ENCODE assay signal across 27 cellular contexts in the genomic region with DNA sequence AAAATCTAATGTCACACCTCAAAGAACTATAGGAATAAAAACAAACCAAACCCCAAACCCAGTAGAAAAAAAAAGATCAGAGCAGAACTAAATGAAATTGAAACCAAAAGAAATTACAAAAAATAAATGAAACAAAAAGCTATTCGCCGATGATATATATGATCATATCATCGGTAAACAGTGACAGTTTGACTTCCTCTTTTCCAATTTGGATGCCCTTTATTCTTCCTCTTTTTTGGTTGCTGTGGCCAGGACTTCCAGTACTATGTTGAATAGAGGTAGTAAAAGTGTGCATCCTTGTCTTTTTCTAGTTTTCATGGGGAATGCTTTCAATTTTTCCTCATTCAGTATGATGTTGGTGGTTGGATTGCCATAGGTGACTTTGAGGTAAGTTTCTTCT.
"Had no signal": no experiment of that assay in that cellular context is flagged by ENCODE, and none has a peak within 500 bp of the region (broad histone marks: within the 10 kb centered on the region; RNA-seq: fewer than 3 reads in every experiment).

No MANE protein-coding gene starts in this region.

- H3K27me3 ChIP-seq: adrenal gland, ascending aorta, brain microvascular endothelial cell, neural progenitor cell, upper lobe of left lung had no signal

- H3K27ac ChIP-seq: adrenal gland, ascending aorta, brain microvascular endothelial cell, left ventricle myocardium inferior, neural progenitor cell, prostate gland, thoracic aorta, upper lobe of left lung had no signal

- H3K27ac Mint-ChIP-seq: activated B cell treated with CpG ODN at 0.5 μM for 24 hours; activated CD4-positive, alpha-beta T cell treated with anti-CD3 and anti-CD28 coated beads for 36 hours; activated naive CD8-positive, alpha-beta T cell; activated T-cell treated with anti-CD3 and anti-CD28 coated beads, Interleukin-2, amount 50 U/mL, for 24 hours; activated T-helper 17 cell treated with anti-CD3 and anti-CD28 coated beads, Interleukin-2, amount 50 U/mL, for 72 hours; immature natural killer cell; naive thymus-derived CD4-positive, alpha-beta T cell; neural progenitor cell; T-helper 2 cell treated with Interferon-gamma antibody and Interleukin-4, amounts not matched to agents 5 μg/mL and 100 μg/mL, for 36 hours had no signal

- H3K36me3 Mint-ChIP-seq: activated naive CD8-positive, alpha-beta T cell; immature natural killer cell; naive thymus-derived CD4-positive, alpha-beta T cell; neural progenitor cell had no signal

- ATAC-seq: activated CD4-positive, alpha-beta T cell treated with anti-CD3 and anti-CD28 coated beads for 36 hours; activated T-helper 17 cell treated with anti-CD3 and anti-CD28 coated beads, Interleukin-2, amount 50 U/mL, for 72 hours; naive thymus-derived CD4-positive, alpha-beta T cell had no signal

- H3K36me3 ChIP-seq: adrenal gland, ascending aorta, brain microvascular endothelial cell, left ventricle myocardium inferior, neural progenitor cell, prostate gland, thoracic aorta, upper lobe of left lung had no signal

- H2AFZ ChIP-seq: neural progenitor cell had no signal

- DNase-seq: activated B cell treated with CpG ODN at 0.5 μM for 24 hours; activated CD4-positive, alpha-beta T cell treated with anti-CD3 and anti-CD28 coated beads for 36 hours; activated CD4-positive, alpha-beta T cell treated with anti-CD3 and anti-CD28 coated beads, Interleukin-2, amount 50 U/mL, for 4 hours; activated CD8-positive, alpha-beta memory T cell treated with anti-CD3 and anti-CD28 coated beads for 24 hours; activated CD8-positive, alpha-beta memory T cell treated with anti-CD3 and anti-CD28 coated beads, Interleukin-2, amount 50 U/mL, for 4 hours; activated T-cell treated with anti-CD3 and anti-CD28 coated beads, Interleukin-2, amount 50 U/mL, for 24 hours; adrenal gland; brain microvascular endothelial cell; caudate nucleus; dermis blood vessel endothelial cell; effector CD8-positive, alpha-beta T cell; erythroblast; foreskin fibroblast; immature natural killer cell; left ventricle myocardium inferior; naive thymus-derived CD4-positive, alpha-beta T cell; stimulated activated CD4-positive, alpha-beta T cell treated with anti-CD3 and anti-CD28 coated beads, Interleukin-2, amount 100 ng/mL, for 48 hours; stimulated activated CD8-positive, alpha-beta memory T cell treated with anti-CD3 and anti-CD28 coated beads, Interleukin-4, amount 100 ng/mL, for 48 hours; stimulated activated naive CD4-positive, alpha-beta T cell; upper lobe of left lung had no signal

- H3K9me3 ChIP-seq: ascending aorta, left ventricle myocardium inferior, prostate gland, thoracic aorta, upper lobe of left lung had no signal

- H3K4me3 ChIP-seq: adrenal gland, ascending aorta, left ventricle myocardium inferior, neural progenitor cell, prostate gland, thoracic aorta, upper lobe of left lung had no signal

- H3K9me3 Mint-ChIP-seq: activated B cell treated with CpG ODN at 0.5 μM for 24 hours; T-helper 2 cell treated with Interferon-gamma antibody and Interleukin-4, amounts not matched to agents 5 μg/mL and 100 μg/mL, for 36 hours had no signal

- H3K4me2 ChIP-seq: neural progenitor cell had no signal

- H3K4me1 ChIP-seq: adrenal gland, ascending aorta, left ventricle myocardium inferior, neural progenitor cell, prostate gland, upper lobe of left lung had no signal
